In the genomic region with DNA sequence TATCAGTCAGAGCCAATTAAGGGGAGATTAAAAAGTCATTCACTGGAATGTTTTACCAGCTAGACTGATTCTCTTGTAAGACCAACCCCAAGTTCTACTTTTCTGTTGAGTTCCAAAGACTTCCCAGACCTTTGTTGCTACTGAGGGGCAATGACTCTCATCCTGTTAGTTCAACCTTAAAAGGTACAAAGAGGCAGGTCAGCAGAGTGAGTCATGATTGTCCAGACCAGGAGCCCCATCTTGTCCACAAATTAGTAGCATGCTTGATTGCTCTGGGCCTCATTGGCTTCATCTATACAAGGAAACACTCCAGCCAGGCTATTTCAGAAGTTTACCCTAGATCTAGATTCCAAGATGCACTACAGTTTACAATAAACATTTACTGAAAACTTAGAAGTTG, we compare ENCODE assay signal across 24 cellular contexts.
DNase-seq lines count a peak whose midpoint lies in the region; ATAC-seq and TF ChIP-seq lines count a peak whose summit lies in the region.
"Had no signal": no experiment of that assay in that cellular context is flagged by ENCODE, and none has a peak within 500 bp of the region (broad histone marks: within the 10 kb centered on the region; RNA-seq: fewer than 3 reads in every experiment).

No MANE protein-coding gene starts in this region.

- H3K4me1 Mint-ChIP-seq in CD4-positive, alpha-beta T cell (ENCODE audit: low read depth), result peaks cover 74% of the 10 kb centered on the region
- H3K4me1 Mint-ChIP-seq in CD8-positive, alpha-beta T cell (ENCODE audit: low read depth), result peaks cover 68% of the 10 kb centered on the region
- H3K4me1 Mint-ChIP-seq in glutamatergic neuron (ENCODE audit: low read depth, unreplicated experiment), result no peaks in the 10 kb centered on the region

- CTCF ChIA-PET in CD4-positive, alpha-beta T cell (lab: Charles Lee), result interaction anchor here (0.9 to 8.2 kb wide), 20 partner anchors 8 to 149 kb away, joined by 3 to 79 read pairs (median 6); no protein-coding TSS in a partner anchor
- CTCF ChIA-PET in CD8-positive, alpha-beta T cell (lab: Charles Lee), result interaction anchor here (0.9 to 10.5 kb wide), 25 partner anchors 8 to 149 kb away, joined by 3 to 144 read pairs (median 6); partner anchors contain the start of gene IL7R
- CTCF ChIA-PET in OCI-LY7 (lab: Charles Lee; ENCODE audit: unreplicated experiment), result interaction anchor here (1.0 to 4.5 kb wide), 2 partner anchors 126 to 148 kb away, joined by 3 to 31 read pairs; no protein-coding TSS in a partner anchor

- no peaks in the 10 kb centered on the region for H3K27me3 ChIP-seq in CD4-positive, alpha-beta T cell (ENCODE audit: control insufficient read depth, insufficient read depth, low read length)
- H3K27me3 ChIP-seq in CD8-positive, alpha-beta T cell (ENCODE audit: insufficient read depth, low read length), result no peaks in the 10 kb centered on the region
- H3K27me3 ChIP-seq: BLaER1 treated with 17β-estradiol and CSF1 and Interleukin-3, amounts not matched to agents 10 nM and 100 nM; breast epithelium; ovary had no signal

- no peak overlapping the region for H3K4me2 ChIP-seq in OCI-LY7 (ENCODE audit: low read length)
- H3K4me2 ChIP-seq: BLaER1 treated with 17β-estradiol and CSF1 and Interleukin-3, amounts not matched to agents 10 nM and 100 nM had no signal

- no peaks in the 10 kb centered on the region for H3K9me3 Mint-ChIP-seq in CD4-positive, alpha-beta T cell
- H3K9me3 Mint-ChIP-seq in CD8-positive, alpha-beta T cell, result no peaks in the 10 kb centered on the region
- H3K9me3 Mint-ChIP-seq in glutamatergic neuron (ENCODE audit: unreplicated experiment), result peaks cover 1% of the 10 kb centered on the region
- H3K9me3 Mint-ChIP-seq: nephron progenitor cell; stimulated activated naive B cell treated with anti-CD40 and anti-IgM and Interleukin-4, amounts not matched to agents 10 μg/mL and 1 μg/mL and 100 μg/mL, for 72 hours had no signal

- in situ Hi-C loops in GM13977 (cut with MboI; ENCODE audit: low pct_unique_long_range_greater_than_20kb, low sequenced_read_pairs, unreplicated experiment), result loop anchor here (10.0 kb wide), 1 partner anchor 148 kb away; no protein-coding TSS in a partner anchor

- H3K4me3 Mint-ChIP-seq in CD4-positive, alpha-beta T cell, result no peak overlapping the region
- H3K4me3 Mint-ChIP-seq in CD8-positive, alpha-beta T cell, result no peak overlapping the region
- no peak overlapping the region for H3K4me3 Mint-ChIP-seq in glutamatergic neuron (ENCODE audit: unreplicated experiment)
- H3K4me3 Mint-ChIP-seq: activated CD8-positive, alpha-beta memory T cell treated with anti-CD3 and anti-CD28 coated beads, Interleukin-2, amount 10 ng/mL, durations not matched to agents 7 days and 5 days; nephron progenitor cell; stimulated activated naive B cell treated with anti-CD40 and anti-IgM and Interleukin-4, amounts not matched to agents 10 μg/mL and 1 μg/mL and 100 μg/mL, for 72 hours had no signal

- no peak for TF ChIP-seq CTCF in CD4-positive, alpha-beta T cell (IDR thresholded peaks at IDR 0.05)
- no peak for TF ChIP-seq CTCF in CD8-positive, alpha-beta T cell (IDR thresholded peaks at IDR 0.05)
- no peak for TF ChIP-seq CTCF in OCI-LY7 (conservative IDR thresholded peaks at IDR 0.05; ENCODE audit: low read length)
- TF ChIP-seq CTCF in glutamatergic neuron (IDR thresholded peaks at IDR 0.05; ENCODE audit: partially characterized antibody, unreplicated experiment), result no peak
- no peak for TF ChIP-seq CTCF in GM13977 (IDR thresholded peaks at IDR 0.05; ENCODE audit: extremely low read depth, insufficient read depth, missing control alignments)

- H3K36me3 ChIP-seq in CD8-positive, alpha-beta T cell (ENCODE audit: insufficient read depth, low read length), result no peaks in the 10 kb centered on the region
- H3K36me3 ChIP-seq in OCI-LY7 (ENCODE audit: insufficient read depth, low read length), result no peaks in the 10 kb centered on the region
- H3K36me3 ChIP-seq: BLaER1 treated with 17β-estradiol and CSF1 and Interleukin-3, amounts not matched to agents 10 nM and 100 nM; breast epithelium; ovary had no signal

- H3K79me2 ChIP-seq in OCI-LY7 (ENCODE audit: insufficient read depth, low read depth, low read length), result no peaks in the 10 kb centered on the region

- H3K4me3 ChIP-seq in CD8-positive, alpha-beta T cell (ENCODE audit: low read depth, low read length), result no peak overlapping the region
- H3K4me3 ChIP-seq in OCI-LY7 (ENCODE audit: low read depth, low read length, poor library complexity, severe bottlenecking), result no peak overlapping the region
- H3K4me3 ChIP-seq: BLaER1 treated with 17β-estradiol and CSF1 and Interleukin-3, amounts not matched to agents 10 nM and 100 nM; breast epithelium; ovary had no signal

- peak overlapping the region; percentile 39 for H2AFZ ChIP-seq in OCI-LY7 (ENCODE audit: low read length)

- no peak for DNase-seq in CD4-positive, alpha-beta T cell
- no peak for DNase-seq in CD8-positive, alpha-beta T cell
- no peak for DNase-seq in OCI-LY7 (ENCODE audit: low spot score)
- DNase-seq in iris pigment epithelial cell (ENCODE audit: low read depth), result peak; percentile 19
- no peak for DNase-seq in activated CD8-positive, alpha-beta memory T cell treated with anti-CD3 and anti-CD28 coated beads, Interleukin-2, amount 50 U/mL, for 48 hours
- no peak for DNase-seq in glutamatergic neuron
- no peak for DNase-seq in GM13977 (ENCODE audit: low spot score)
- DNase-seq: activated CD8-positive, alpha-beta memory T cell treated with anti-CD3 and anti-CD28 coated beads, Interleukin-2, amount 10 ng/mL, durations not matched to agents 7 days and 5 days; anterior cingulate cortex; Calu3; DMS79; GF-D8; hypothalamus; NCI-H1092 treated with DMSO at 0.1 percent for 48 hours; NCI-H187; NCI-H2171; NCI-H510A; nephron progenitor cell; ovary; stimulated activated naive B cell treated with anti-CD40 and anti-IgM and Interleukin-4, amounts not matched to agents 10 μg/mL and 1 μg/mL and 100 μg/mL, for 72 hours; substantia nigra had no signal

- H3K36me3 Mint-ChIP-seq in CD4-positive, alpha-beta T cell (ENCODE audit: low read depth), result no peaks in the 10 kb centered on the region
- H3K36me3 Mint-ChIP-seq in CD8-positive, alpha-beta T cell, result no peaks in the 10 kb centered on the region
- H3K36me3 Mint-ChIP-seq in glutamatergic neuron (ENCODE audit: unreplicated experiment), result no peaks in the 10 kb centered on the region
- H3K36me3 Mint-ChIP-seq: stimulated activated naive B cell treated with anti-CD40 and anti-IgM and Interleukin-4, amounts not matched to agents 10 μg/mL and 1 μg/mL and 100 μg/mL, for 72 hours had no signal

- POLR2A ChIA-PET in CD4-positive, alpha-beta T cell (lab: Charles Lee), result interaction anchor here (1.1 to 11.8 kb wide), 9 partner anchors 45 to 131 kb away, joined by 3 to 384 read pairs (median 10); partner anchors contain the start of gene IL7R
- POLR2A ChIA-PET in CD8-positive, alpha-beta T cell (lab: Charles Lee), result interaction anchor here (0.8 to 8.5 kb wide), 6 partner anchors 43 to 148 kb away, joined by 3 to 192 read pairs (median 5); partner anchors contain the start of gene IL7R
- POLR2A ChIA-PET in OCI-LY7 (lab: Charles Lee), result interaction anchor here (0.7 to 1.1 kb wide), 4 partner anchors 9 to 1479 kb away, joined by 3 to 6 read pairs (median 4); no protein-coding TSS in a partner anchor

- no peaks in the 10 kb centered on the region for H4K20me1 ChIP-seq in OCI-LY7 (ENCODE audit: insufficient read depth, low read length)
- H4K20me1 ChIP-seq: BLaER1 treated with 17β-estradiol and CSF1 and Interleukin-3, amounts not matched to agents 10 nM and 100 nM had no signal

- H3K27ac ChIP-seq in CD4-positive, alpha-beta T cell (ENCODE audit: low read depth, low read length), result no peak overlapping the region
- H3K27ac ChIP-seq in CD8-positive, alpha-beta T cell (ENCODE audit: low read depth, low read length), result no peak overlapping the region
- H3K27ac ChIP-seq in OCI-LY7 (ENCODE audit: low read depth, low read length, poor library complexity, severe bottlenecking), result no peak overlapping the region
- H3K27ac ChIP-seq: BLaER1 treated with 17β-estradiol and CSF1 and Interleukin-3, amounts not matched to agents 10 nM and 100 nM; breast epithelium; ovary had no signal

- intact Hi-C loops in CD4-positive, alpha-beta T cell (cut with DNase I, micrococcal nuclease), result loop anchor here (1.0 to 10.0 kb wide), 8 partner anchors 36 to 682 kb away; no protein-coding TSS in a partner anchor
- intact Hi-C loops in CD8-positive, alpha-beta T cell (cut with DNase I, micrococcal nuclease), result loop anchor here (1.0 to 10.0 kb wide), 9 partner anchors 41 to 689 kb away; partner anchors contain the start of gene IL7R (in 1 of the 2)
- intact Hi-C loops in OCI-LY7 (cut with micrococcal nuclease; ENCODE audit: unreplicated experiment), result loop anchor here (1.0 to 10.0 kb wide), 3 partner anchors 125 to 692 kb away; no protein-coding TSS in a partner anchor

- H3K27ac Mint-ChIP-seq in CD4-positive, alpha-beta T cell, result peak overlapping the region; percentile 84
- H3K27ac Mint-ChIP-seq in CD8-positive, alpha-beta T cell, result peak overlapping the region; percentile 30
- no peak overlapping the region for H3K27ac Mint-ChIP-seq in glutamatergic neuron (ENCODE audit: unreplicated experiment)
- H3K27ac Mint-ChIP-seq: nephron progenitor cell; stimulated activated naive B cell treated with anti-CD40 and anti-IgM and Interleukin-4, amounts not matched to agents 10 μg/mL and 1 μg/mL and 100 μg/mL, for 72 hours had no signal

- no peaks in the 10 kb centered on the region for H3K27me3 Mint-ChIP-seq in CD4-positive, alpha-beta T cell
- no peaks in the 10 kb centered on the region for H3K27me3 Mint-ChIP-seq in CD8-positive, alpha-beta T cell (ENCODE audit: low read depth)
- H3K27me3 Mint-ChIP-seq in glutamatergic neuron (ENCODE audit: unreplicated experiment), result peaks cover 2% of the 10 kb centered on the region
- H3K27me3 Mint-ChIP-seq: activated CD8-positive, alpha-beta memory T cell treated with anti-CD3 and anti-CD28 coated beads, Interleukin-2, amount 10 ng/mL, durations not matched to agents 7 days and 5 days; stimulated activated naive B cell treated with anti-CD40 and anti-IgM and Interleukin-4, amounts not matched to agents 10 μg/mL and 1 μg/mL and 100 μg/mL, for 72 hours had no signal

- peaks cover 58% of the 10 kb centered on the region for H3K4me1 ChIP-seq in CD8-positive, alpha-beta T cell (ENCODE audit: insufficient read depth, low read length)
- peaks cover 21% of the 10 kb centered on the region for H3K4me1 ChIP-seq in OCI-LY7 (ENCODE audit: insufficient read depth, low read length, poor library complexity, severe bottlenecking)
- H3K4me1 ChIP-seq: breast epithelium had no signal

- no peak for ATAC-seq in CD4-positive, alpha-beta T cell (ENCODE audit: poor library complexity)
- no peak for ATAC-seq in CD8-positive, alpha-beta T cell
- ATAC-seq: activated CD8-positive, alpha-beta memory T cell treated with anti-CD3 and anti-CD28 coated beads, Interleukin-2, amount 10 ng/mL, durations not matched to agents 7 days and 5 days; left lobe of liver had no signal

- no TSS peak for BruUV-seq in OCI-LY7 (replicated peaks; lab: Mats Ljungman, UMichigan)

- H3K9me2 ChIP-seq in OCI-LY7 (ENCODE audit: insufficient read depth, low read length), result no peaks in the 10 kb centered on the region

- no peaks in the 10 kb centered on the region for H3K9me3 ChIP-seq in CD4-positive, alpha-beta T cell (ENCODE audit: control insufficient read depth, low read length)
- no peaks in the 10 kb centered on the region for H3K9me3 ChIP-seq in CD8-positive, alpha-beta T cell (ENCODE audit: low read length)
- H3K9me3 ChIP-seq in OCI-LY7 (ENCODE audit: low read length), result no peaks in the 10 kb centered on the region
- H3K9me3 ChIP-seq: BLaER1 treated with 17β-estradiol and CSF1 and Interleukin-3, amounts not matched to agents 10 nM and 100 nM; breast epithelium; ovary had no signal
